8 cellular contexts compared by ENCODE assay signal in genomic region chr2:174681983-174682577, GRCh38.
DNase-seq lines count a peak whose midpoint lies in the region; ATAC-seq and TF ChIP-seq lines count a peak whose summit lies in the region.

No MANE protein-coding gene starts in this region.

- peaks cover 55% of the 10 kb centered on the region for H3K79me2 ChIP-seq in DND-41 (ENCODE audit: insufficient read depth, low read length)

- H3K4me3 ChIP-seq in DND-41 (ENCODE audit: low read depth in 1 of 2, low read length in 2 of 2) (peak overlapping the region; percentile 43 to 65; a peak in 3 of 4 replicates), esophagus squamous epithelium (peak overlapping the region; percentile 60 to 96 (median 81)), upper lobe of left lung (peak overlapping the region; percentile 64 to 98 (median 94))

- H3K9ac ChIP-seq in DND-41 (ENCODE audit: low read depth, low read length), result peak overlapping the region; percentile 90

- intact Hi-C loops in esophagus squamous epithelium (cut with DNase I), result loop anchor here (10.0 kb wide), 1 partner anchor 77 kb away; no protein-coding TSS in a partner anchor

- TF ChIP-seq CTCF in DND-41 (IDR thresholded peaks at IDR 0.05; ENCODE audit: borderline replicate concordance, extremely low read depth, low read length, poor library complexity, severe bottlenecking), result no peak
- no peak for TF ChIP-seq CTCF in esophagus squamous epithelium (IDR thresholded peaks at IDR 0.05)
- TF ChIP-seq CTCF in nephron progenitor cell (IDR thresholded peaks at IDR 0.05), result no peak
- TF ChIP-seq CTCF in upper lobe of left lung (IDR thresholded peaks at IDR 0.05), result no peak

- DNase-seq in DND-41 (peak; percentile 51), activated T-cell treated with anti-CD3 and anti-CD28 coated beads for 1 hour (ENCODE audit: low read depth) (peak; percentile 24), esophagus squamous epithelium (lab: John Stamatoyannopoulos, UW) (no peak), nephron progenitor cell (peak; percentile 62), upper lobe of left lung (peak; percentile 37 to 91), NCI-H187 treated with DMSO at 0.1 percent for 48 hours (lab: John Stamatoyannopoulos, UW) (no peak)

- H3K36me3 Mint-ChIP-seq in nephron progenitor cell (ENCODE audit: low read depth), result peaks cover 2% of the 10 kb centered on the region

- peaks cover 41% of the 10 kb centered on the region for H3K4me1 Mint-ChIP-seq in nephron progenitor cell

- H3K27ac ChIP-seq in DND-41 (ENCODE audit: low read length) (peak overlapping the region; percentile 76), esophagus squamous epithelium (peak overlapping the region; percentile 75 to 92 (median 84)), upper lobe of left lung (peak overlapping the region; percentile 78 to 89 (median 84))

- no peak for TF ChIP-seq POLR2A in esophagus squamous epithelium (IDR thresholded peaks at IDR 0.05)
- no peak for TF ChIP-seq POLR2A in upper lobe of left lung (IDR thresholded peaks at IDR 0.05)

- H2AFZ ChIP-seq in DND-41 (ENCODE audit: low read depth, low read length), result peak overlapping the region; percentile 78

- no peak for TF ChIP-seq RAD21 in Ishikawa (IDR thresholded peaks at IDR 0.05; ENCODE audit: low read depth)

- TF ChIP-seq EP300 in Ishikawa (IDR thresholded peaks at IDR 0.05; ENCODE audit: borderline replicate concordance) (no peak), upper lobe of left lung (IDR thresholded peaks at IDR 0.05) (no peak)

- peaks cover 31% of the 10 kb centered on the region for H3K27me3 Mint-ChIP-seq in nephron progenitor cell (ENCODE audit: low read depth, poor library complexity)

- no peaks in the 10 kb centered on the region; the same call in 1 of the 2 replicates for H4K20me1 ChIP-seq in DND-41 (ENCODE audit: insufficient read depth, low read length)

- H3K4me3 Mint-ChIP-seq in nephron progenitor cell, result peak overlapping the region; percentile 85

- ATAC-seq in DND-41 (ENCODE audit: insufficient read depth, low read depth), result peak; percentile 67
- ATAC-seq in GM21423 (IDR thresholded peaks at IDR 0.05; ENCODE audit: unreplicated experiment), result peak; percentile 39
- ATAC-seq in upper lobe of left lung (ENCODE audit: low FRiP score in 2 of 2), result peak; percentile 75 to 80

- H3K27ac Mint-ChIP-seq in nephron progenitor cell, result no peak overlapping the region

- peaks cover 50% of the 10 kb centered on the region for H3K4me1 ChIP-seq in DND-41 (ENCODE audit: insufficient read depth, low read length)
- H3K4me1 ChIP-seq in esophagus squamous epithelium, result peaks cover 7 to 38% (median 17%) of the 10 kb centered on the region in 3 donors
- H3K4me1 ChIP-seq in upper lobe of left lung, result peaks cover 11 to 21% (median 16%) of the 10 kb centered on the region in 4 donors

- H3K9me3 ChIP-seq in DND-41 (ENCODE audit: insufficient read depth, low read length, severe bottlenecking), result no peaks in the 10 kb centered on the region
- no peaks in the 10 kb centered on the region for H3K9me3 ChIP-seq in esophagus squamous epithelium
- H3K9me3 ChIP-seq in upper lobe of left lung, result no peaks in the 10 kb centered on the region

- H3K36me3 ChIP-seq in DND-41 (ENCODE audit: insufficient read depth, low read length) (peaks cover 9% of the 10 kb centered on the region; the same call in 1 of the 2 replicates), esophagus squamous epithelium (no peaks in the 10 kb centered on the region), upper lobe of left lung (no peaks in the 10 kb centered on the region)

- no peaks in the 10 kb centered on the region for H3K27me3 ChIP-seq in DND-41 (ENCODE audit: insufficient read depth, low read length, poor library complexity)
- peaks cover 0 to 25% (median 0%) of the 10 kb centered on the region in 4 donors for H3K27me3 ChIP-seq in esophagus squamous epithelium
- no peaks in the 10 kb centered on the region for H3K27me3 ChIP-seq in upper lobe of left lung

- H3K9me3 Mint-ChIP-seq in nephron progenitor cell, result no peaks in the 10 kb centered on the region

- peak overlapping the region; percentile 77 for H3K4me2 ChIP-seq in DND-41 (ENCODE audit: insufficient read depth, low read length)

- WGBS in esophagus squamous epithelium, 2 donors, result 0% methylated on average over 4 to 9 of the region's 53 CpGs
- 0 to 1% methylated on average over 21 to 28 of the region's 53 CpGs for WGBS in upper lobe of left lung, 2 donors

TF ChIP-seq in Ishikawa, 13 proteins besides CTCF, POLR2A, EP300 and RAD21:
- TF ChIP-seq YY1 (IDR thresholded peaks at IDR 0.05; ENCODE audit: low read depth) (no peak), TEAD4 (IDR thresholded peaks at IDR 0.05) (no peak), ZBTB7A (IDR thresholded peaks at IDR 0.05; ENCODE audit: low read depth) (peak; percentile 76), CEBPB (IDR thresholded peaks at IDR 0.05) (no peak)
- TF ChIP-seq, protein P1, sequence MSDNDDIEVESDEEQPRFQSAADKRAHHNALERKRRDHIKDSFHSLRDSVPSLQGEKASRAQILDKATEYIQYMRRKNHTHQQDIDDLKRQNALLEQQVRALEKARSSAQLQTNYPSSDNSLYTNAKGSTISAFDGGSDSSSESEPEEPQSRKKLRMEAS (IDR thresholded peaks at IDR 0.05), result no peak

Comparison
In these comparisons a context has a peak if more than half of its experiments do, and no peak if none do; other contexts are left out.
1. DNase-seq: peak in DND-41 (single experiment), activated T-cell treated with anti-CD3 and anti-CD28 coated beads for 1 hour (single experiment), nephron progenitor cell (single experiment) and upper lobe of left lung (2 of 2); none in esophagus squamous epithelium (single experiment) and NCI-H187 treated with DMSO at 0.1 percent for 48 hours (single experiment).
2. Peak in every context shown above with its lines, with median percentiles within 50 percentile points of each other: ATAC-seq, H3K27ac ChIP-seq and H3K4me3 ChIP-seq.